Comparison of ENCODE assay signal across 11 cellular contexts in the genomic region with DNA sequence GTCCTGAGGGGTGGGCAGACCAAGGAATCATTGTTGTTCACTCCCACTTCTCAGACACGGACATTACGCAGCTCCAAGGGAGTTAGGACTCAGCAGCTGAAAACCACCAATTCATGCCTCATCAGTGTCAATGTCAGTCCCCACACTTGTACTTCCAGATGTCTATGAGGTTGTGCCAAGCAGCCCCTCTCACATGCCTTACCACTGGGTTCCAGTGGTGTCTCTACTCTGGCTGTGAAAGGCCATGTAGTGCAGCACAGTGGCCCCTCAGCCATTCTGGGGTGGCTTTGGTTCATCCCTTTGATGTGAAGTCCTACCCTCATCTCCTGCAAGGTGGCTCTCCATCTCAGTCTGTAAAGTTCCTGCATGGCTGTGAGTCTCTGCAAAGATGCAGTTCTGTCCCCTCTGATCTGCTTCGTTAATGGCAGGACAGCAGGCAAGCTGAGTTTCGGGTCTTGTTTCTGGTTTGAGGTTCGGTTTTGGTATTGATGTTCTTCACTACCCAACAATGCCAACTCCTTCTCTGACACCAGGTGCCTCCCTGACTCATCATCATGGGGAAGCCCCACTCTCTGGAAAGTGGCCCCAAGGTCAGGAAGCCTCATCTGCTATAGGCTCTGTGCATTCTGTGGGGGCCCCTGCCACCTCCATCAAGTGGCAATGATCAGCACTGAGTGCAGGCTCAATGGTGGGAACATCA.
DNase-seq lines count a peak whose midpoint lies in the region; ATAC-seq lines count a peak whose summit lies in the region.
"Had no signal": no experiment of that assay in that cellular context is flagged by ENCODE, and none has a peak within 500 bp of the region (broad histone marks: within the 10 kb centered on the region; RNA-seq: fewer than 3 reads in every experiment).

No MANE protein-coding gene starts in this region.

- peak overlapping the region in 1 of 2 donors; percentile 26 for H3K4me3 Mint-ChIP-seq in stimulated activated naive B cell treated with anti-CD40 and anti-IgM and Interleukin-4, amounts not matched to agents 10 μg/mL and 1 μg/mL and 100 μg/mL, for 72 hours

- peak overlapping the region; percentile 52 for H3K27ac Mint-ChIP-seq in stimulated activated naive B cell treated with anti-CD40 and anti-IgM and Interleukin-4, amounts not matched to agents 10 μg/mL and 1 μg/mL and 100 μg/mL, for 72 hours
- H3K27ac Mint-ChIP-seq: progenitor cell of endocrine pancreas had no signal

- peaks cover 28 to 29% of the 10 kb centered on the region in 2 donors for H3K27me3 Mint-ChIP-seq in stimulated activated naive B cell treated with anti-CD40 and anti-IgM and Interleukin-4, amounts not matched to agents 10 μg/mL and 1 μg/mL and 100 μg/mL, for 72 hours

- peak; percentile 53 for ATAC-seq in HG03039 (IDR thresholded peaks at IDR 0.05; ENCODE audit: unreplicated experiment)
- ATAC-seq in stimulated activated naive B cell treated with anti-CD40 and anti-IgM and Interleukin-4, amounts not matched to agents 10 μg/mL and 1 μg/mL and 100 μg/mL, for 72 hours (replicated peaks) = peak; percentile 86 to 91
- ATAC-seq in GM21717 (IDR thresholded peaks at IDR 0.05; ENCODE audit: unreplicated experiment) = no peak
- ATAC-seq in GM21528 (IDR thresholded peaks at IDR 0.05; ENCODE audit: low FRiP score, unreplicated experiment) = no peak

- peaks cover 20 to 35% of the 10 kb centered on the region in 2 donors for H3K4me1 Mint-ChIP-seq in stimulated activated naive B cell treated with anti-CD40 and anti-IgM and Interleukin-4, amounts not matched to agents 10 μg/mL and 1 μg/mL and 100 μg/mL, for 72 hours

- H3K36me3 Mint-ChIP-seq in stimulated activated naive B cell treated with anti-CD40 and anti-IgM and Interleukin-4, amounts not matched to agents 10 μg/mL and 1 μg/mL and 100 μg/mL, for 72 hours = no peaks in the 10 kb centered on the region

- no peaks in the 10 kb centered on the region for H3K9me3 Mint-ChIP-seq in stimulated activated naive B cell treated with anti-CD40 and anti-IgM and Interleukin-4, amounts not matched to agents 10 μg/mL and 1 μg/mL and 100 μg/mL, for 72 hours

- DNase-seq in activated CD8-positive, alpha-beta memory T cell treated with anti-CD3 and anti-CD28 coated beads for 4 hours (ENCODE audit: low read depth in 2 of 2) = peak; percentile 58 to 73
- DNase-seq in glomerular visceral epithelial cell (ENCODE audit: extremely low spot score) (peak; percentile 31), HCEC 1CT (no peak), NCI-H128 (lab: John Stamatoyannopoulos, UW; ENCODE audit: unreplicated experiment) (no peak)
- peak; percentile 53 for DNase-seq in stimulated activated naive B cell treated with anti-CD40 and anti-IgM and Interleukin-4, amounts not matched to agents 10 μg/mL and 1 μg/mL and 100 μg/mL, for 72 hours
- DNase-seq: effector CD8-positive, alpha-beta T cell; NCI-H345 had no signal

Comparison
In these comparisons a context has a peak if more than half of its experiments do, and no peak if none do; other contexts are left out.
1. ATAC-seq: peak in HG03039 (single experiment) and stimulated activated naive B cell treated with anti-CD40 and anti-IgM and Interleukin-4, amounts not matched to agents 10 μg/mL and 1 μg/mL and 100 μg/mL, for 72 hours (2 of 2); none in GM21717 (single experiment) and GM21528 (single experiment).
2. DNase-seq: peak in activated CD8-positive, alpha-beta memory T cell treated with anti-CD3 and anti-CD28 coated beads for 4 hours (2 of 2), glomerular visceral epithelial cell (single experiment) and stimulated activated naive B cell treated with anti-CD40 and anti-IgM and Interleukin-4, amounts not matched to agents 10 μg/mL and 1 μg/mL and 100 μg/mL, for 72 hours (single experiment); none in HCEC 1CT (single experiment) and NCI-H128 (single experiment).